In the genomic region with DNA sequence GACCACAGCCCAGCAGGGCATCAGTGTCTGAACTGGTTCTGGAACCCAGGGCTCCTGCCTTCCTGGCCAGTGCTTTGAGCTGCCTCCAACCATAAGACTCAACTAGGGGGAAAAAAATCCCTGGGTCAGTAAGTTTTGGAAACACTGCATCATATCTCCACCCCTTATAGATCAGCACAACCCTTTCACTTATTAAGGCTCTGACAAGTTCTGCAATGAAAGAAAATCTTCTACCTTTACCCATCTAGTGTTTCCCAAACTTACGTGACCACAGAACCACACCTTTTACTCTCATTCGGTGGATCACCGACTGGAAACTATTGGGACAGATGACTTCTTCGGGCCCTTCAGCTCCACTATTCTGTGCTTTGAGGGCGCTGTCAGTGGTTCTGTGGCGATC, we compare ENCODE assay signal across 29 cellular contexts.
"Had no signal": no experiment of that assay in that cellular context is flagged by ENCODE, and none has a peak within 500 bp of the region (broad histone marks: within the 10 kb centered on the region; RNA-seq: fewer than 3 reads in every experiment).

No MANE protein-coding gene starts in this region.

- H3K27ac ChIP-seq: brain microvascular endothelial cell, epithelial cell of prostate, foreskin keratinocyte, gastrocnemius medialis, heart right ventricle had no signal

- H3K9me3 ChIP-seq: gastrocnemius medialis, heart right ventricle had no signal

- H3K4me3 ChIP-seq: gastrocnemius medialis, heart right ventricle had no signal

- H3K27me3 ChIP-seq: brain microvascular endothelial cell, foreskin keratinocyte, gastrocnemius medialis, heart right ventricle had no signal

- FAIRE-seq: astrocyte, colon, endometrium, endothelial cell of umbilical vein had no signal

- H3K36me3 ChIP-seq: brain microvascular endothelial cell, gastrocnemius medialis, heart right ventricle had no signal

- ATAC-seq: activated CD4-positive, alpha-beta T cell treated with anti-CD3 and anti-CD28 coated beads for 36 hours; activated CD8-positive, alpha-beta memory T cell treated with anti-CD3 and anti-CD28 coated beads, Interleukin-2, amount 10 ng/mL, durations not matched to agents 7 days and 5 days; activated CD8-positive, alpha-beta T cell treated with anti-CD3 and anti-CD28 coated beads, Interleukin-2, amount 10 ng/mL, durations not matched to agents 7 days and 5 days; activated naive CD4-positive, alpha-beta T cell treated with anti-CD3 and anti-CD28 coated beads, Interleukin-2, amount 50 U/mL, for 72 hours; activated T-cell treated with anti-CD3 and anti-CD28 coated beads, Interleukin-2, amount 50 U/mL, for 72 hours; foreskin keratinocyte; gastrocnemius medialis had no signal

- H3K4me1 ChIP-seq: foreskin keratinocyte, gastrocnemius medialis, heart right ventricle had no signal

- DNase-seq: activated CD4-positive, alpha-beta memory T cell treated with anti-CD3 and anti-CD28 coated beads for 36 hours; activated CD4-positive, alpha-beta T cell treated with anti-CD3 and anti-CD28 coated beads for 36 hours; activated CD4-positive, alpha-beta T cell treated with anti-CD3 and anti-CD28 coated beads, Interleukin-2, amount 10 ng/mL, durations not matched to agents 24 days and 14 days; activated CD4-positive, CD25-positive, alpha-beta regulatory T cell; activated CD4-positive, CD25-positive, alpha-beta regulatory T cell treated with anti-CD3 and anti-CD28 coated beads, Interleukin-2, amount 50 U/mL, for 72 hours; activated CD8-positive, alpha-beta memory T cell treated with anti-CD3 and anti-CD28 coated beads, Interleukin-2, amount 10 ng/mL, durations not matched to agents 7 days and 5 days; activated CD8-positive, alpha-beta memory T cell treated with anti-CD3 and anti-CD28 coated beads, Interleukin-2, amount 50 U/mL, for 4 hours; activated CD8-positive, alpha-beta T cell treated with anti-CD3 and anti-CD28 coated beads, Interleukin-2, amount 10 ng/mL, durations not matched to agents 7 days and 5 days; activated gamma-delta T cell; activated naive CD4-positive, alpha-beta T cell; activated naive CD4-positive, alpha-beta T cell treated with anti-CD3 and anti-CD28 coated beads, Interleukin-2, amount 10 ng/mL, durations not matched to agents 7 days and 5 days; activated T-cell treated with anti-CD3 and anti-CD28 coated beads, Interleukin-2, amount 50 U/mL, for 1 hour; activated T-cell treated with anti-CD3 and anti-CD28 coated beads, Interleukin-2, amount 50 U/mL, for 72 hours; amniotic stem cell; anterior cingulate cortex; brain microvascular endothelial cell; caudate nucleus; cortex of kidney; effector CD8-positive, alpha-beta T cell; foreskin keratinocyte; gastrocnemius medialis; heart right ventricle; T-helper 2 cell had no signal
